10 cellular contexts compared by ENCODE assay signal in genomic region chr20:51691703-51692102, GRCh38.
"Had no signal": no experiment of that assay in that cellular context is flagged by ENCODE, and none has a peak within 500 bp of the region (broad histone marks: within the 10 kb centered on the region; RNA-seq: fewer than 3 reads in every experiment).

No MANE protein-coding gene starts in this region.

- ATAC-seq: HCT116, HepG2 had no signal

- H2AFZ ChIP-seq: GM23248 had no signal

- H3K27ac ChIP-seq: GM23248, HL-60, KMS-11 had no signal

- H3K9me3 ChIP-seq: HAP-1 had no signal

- H3K4me3 ChIP-seq: GM23248, HAP-1 had no signal

- H3K9ac ChIP-seq: GM23248, KMS-11 had no signal

- DNase-seq: GM23248, GOT3, H7, IMR-90, KBM-7 had no signal

- H3K4me2 ChIP-seq: KMS-11 had no signal
